ENCODE assay signal across 8 cellular contexts in genomic region chr16:12893050-12893750, GRCh38. TPM values are rescaled to one million over a fixed set of nuclear protein-coding genes. Genes with fewer than 3 reads are reported as not detected.
"Had no signal": no experiment of that assay in that cellular context is flagged by ENCODE, and none has a peak within 500 bp of the region (broad histone marks: within the 10 kb centered on the region; RNA-seq: fewer than 3 reads in every experiment).

No MANE protein-coding gene starts in this region.

- DNase-seq: GOT3, H9, HCEC 1CT, IMR-90, KBM-7 had no signal

- H3K27ac ChIP-seq: HL-60, KMS-11 had no signal

- FAIRE-seq: H54 had no signal

- H3K9ac ChIP-seq: KMS-11 had no signal

- H3K4me2 ChIP-seq: KMS-11 had no signal

- H3K4me3 Mint-ChIP-seq: H9 had no signal

- H3K9me3 Mint-ChIP-seq: H9 had no signal

- H3K27ac Mint-ChIP-seq: H9 had no signal

RNA-seq across cellular contexts. Expression of gene SHISA9, which starts 8.2 kb away (rescaled TPM):
- polyA plus RNA-seq: IMR-90 had no signal
